ENCODE assay signal across 13 cellular contexts in genomic region chr20:8223096-8223870, GRCh38.
A peak's percentile ranks its signal among the peaks of the same experiment; 100 is the strongest.
DNase-seq lines count a peak whose midpoint lies in the region; ATAC-seq and TF ChIP-seq lines count a peak whose summit lies in the region.
"Had no signal": no experiment of that assay in that cellular context is flagged by ENCODE, and none has a peak within 500 bp of the region (broad histone marks: within the 10 kb centered on the region; RNA-seq: fewer than 3 reads in every experiment).

No MANE protein-coding gene starts in this region.

- CTCF ChIA-PET in AG04449 (lab: Yijun Ruan, JAX), result no interaction called here

- POLR2A ChIA-PET in AG04449 (lab: Yijun Ruan, JAX), result no interaction called here

- H3K4me3 ChIP-seq in AG04449 (ENCODE audit: low read depth, low read length), result no peak overlapping the region
- H3K4me3 ChIP-seq in astrocyte of the spinal cord (ENCODE audit: low read depth, low read length), result no peak overlapping the region
- H3K4me3 ChIP-seq: gastrocnemius medialis had no signal

- DNase-seq in AG04449 (ENCODE audit: low read depth, low spot score) (peak; percentile 91), HS-27A (ENCODE audit: low read depth) (peak; percentile 77), astrocyte of the spinal cord (ENCODE audit: low read depth, low spot score) (peak; percentile 91), iris pigment epithelial cell (ENCODE audit: low read depth) (peak; percentile 94), AML-193 (lab: John Stamatoyannopoulos, UW) (no peak), NOMO-1 treated with dmso at 0.1 percent for 144 hours (lab: John Stamatoyannopoulos, UW; ENCODE audit: unreplicated experiment) (no peak), GM13976 (ENCODE audit: low spot score) (no peak)
- DNase-seq: activated CD4-positive, alpha-beta memory T cell treated with anti-CD3 and anti-CD28 coated beads, Interleukin-2, amount 10 ng/mL, durations not matched to agents 7 days and 5 days; activated effector memory CD4-positive, alpha-beta T cell treated with anti-CD3 and anti-CD28 coated beads, Interleukin-2, amount 50 U/mL, for 16 hours; gastrocnemius medialis; natural killer cell; NCI-H446 had no signal

- in situ Hi-C loops in astrocyte of the spinal cord (cut with HindIII; ENCODE audit: low sequenced_read_pairs), result no loop called here
- in situ Hi-C loops in GM13976 (cut with MboI; ENCODE audit: low sequenced_read_pairs, unreplicated experiment), result no loop called here

- no peak for TF ChIP-seq CTCF in AG04449 (IDR thresholded peaks at IDR 0.05; ENCODE audit: insufficient read depth, low read length, missing control alignments)
- no peak for TF ChIP-seq CTCF in astrocyte of the spinal cord (IDR thresholded peaks at IDR 0.05; ENCODE audit: low read depth, low read length)
- TF ChIP-seq CTCF in GM13976 (IDR thresholded peaks at IDR 0.05; ENCODE audit: borderline replicate concordance, control extremely low read depth, extremely low read depth, insufficient read depth, missing control alignments), result no peak

- ATAC-seq in GM19023 (IDR thresholded peaks at IDR 0.05; ENCODE audit: unreplicated experiment), result no peak
- ATAC-seq: gastrocnemius medialis, natural killer cell had no signal

Comparison
In these comparisons a context has a peak if more than half of its experiments do, and no peak if none do; other contexts are left out.
1. DNase-seq: peak in AG04449 (single experiment), HS-27A (single experiment), astrocyte of the spinal cord (single experiment) and iris pigment epithelial cell (single experiment); none in AML-193 (0 of 2), NOMO-1 treated with dmso at 0.1 percent for 144 hours (single experiment) and GM13976 (single experiment).